Comparison of ENCODE assay signal across 1 cellular context in the genomic region with DNA sequence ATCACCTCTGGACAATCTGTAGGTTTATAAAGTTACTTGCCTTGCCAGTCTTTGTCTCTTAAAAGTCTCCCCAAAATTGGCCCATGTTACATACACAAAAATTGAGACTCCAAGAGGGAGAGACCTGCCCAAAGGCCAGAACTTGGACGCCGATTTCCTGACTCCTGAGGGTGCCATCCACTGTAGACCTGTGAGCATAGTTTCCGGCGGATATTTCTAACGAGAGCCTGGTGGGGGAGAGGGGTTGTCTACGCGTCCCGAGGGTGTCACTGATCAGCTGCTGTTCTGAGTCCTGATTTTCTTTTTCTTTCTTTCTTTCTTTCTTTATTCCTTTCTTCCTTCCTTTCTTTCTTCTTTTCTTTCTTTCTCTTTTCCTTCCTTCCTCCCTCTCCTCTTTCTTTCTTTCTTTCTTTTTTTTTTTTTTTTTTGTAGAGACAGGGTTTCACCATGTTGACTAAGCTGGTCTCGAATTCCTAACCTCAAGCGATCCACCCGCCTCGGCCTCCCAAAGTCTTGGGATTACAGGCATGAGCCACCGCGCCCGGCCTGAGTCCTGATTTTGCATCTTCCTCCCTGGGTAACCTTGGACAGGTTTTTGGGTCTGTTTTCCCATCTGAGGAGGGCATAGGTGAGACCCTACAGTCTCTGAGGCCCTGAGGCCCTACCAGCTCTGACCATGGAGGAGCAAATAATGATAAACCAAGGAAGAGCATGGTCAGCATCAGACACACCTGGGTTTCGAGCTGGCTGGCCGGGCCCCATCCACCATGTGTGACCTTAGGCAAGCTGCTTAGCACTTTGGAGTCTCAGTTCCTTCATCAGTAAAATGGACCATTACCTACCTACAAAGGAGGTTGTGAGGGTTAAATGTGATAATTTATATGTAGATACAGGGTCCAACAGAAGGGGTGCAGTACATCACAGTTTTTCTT.
TF ChIP-seq lines count a peak whose summit lies in the region.

No MANE protein-coding gene starts in this region.

TF ChIP-seq in GM23338, 12 proteins besides CTCF, POLR2A, EP300 and RAD21 (continued from another document):
- TF ChIP-seq, protein P1, sequence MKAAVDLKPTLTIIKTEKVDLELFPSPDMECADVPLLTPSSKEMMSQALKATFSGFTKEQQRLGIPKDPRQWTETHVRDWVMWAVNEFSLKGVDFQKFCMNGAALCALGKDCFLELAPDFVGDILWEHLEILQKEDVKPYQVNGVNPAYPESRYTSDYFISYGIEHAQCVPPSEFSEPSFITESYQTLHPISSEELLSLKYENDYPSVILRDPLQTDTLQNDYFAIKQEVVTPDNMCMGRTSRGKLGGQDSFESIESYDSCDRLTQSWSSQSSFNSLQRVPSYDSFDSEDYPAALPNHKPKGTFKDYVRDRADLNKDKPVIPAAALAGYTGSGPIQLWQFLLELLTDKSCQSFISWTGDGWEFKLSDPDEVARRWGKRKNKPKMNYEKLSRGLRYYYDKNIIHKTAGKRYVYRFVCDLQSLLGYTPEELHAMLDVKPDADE (IDR thresholded peaks at IDR 0.05): no peak
- TF ChIP-seq CREB1 (CRISPR knock-in tag; IDR thresholded peaks at IDR 0.05; ENCODE audit: low read depth) (no peak), EZH2 (IDR thresholded peaks at IDR 0.05; ENCODE audit: low read depth, unreplicated experiment) (no peak)
